In genomic region chr2:172826522-172826921, GRCh38 we compare ENCODE assay signal across 25 cellular contexts.
"Had no signal": no experiment of that assay in that cellular context is flagged by ENCODE, and none has a peak within 500 bp of the region (broad histone marks: within the 10 kb centered on the region; RNA-seq: fewer than 3 reads in every experiment).

No MANE protein-coding gene starts in this region.

- H3K4me2 ChIP-seq: PC-9 had no signal

- H3K9me3 ChIP-seq: MG63 had no signal

- ATAC-seq: activated CD8-positive, alpha-beta memory T cell treated with anti-CD3 and anti-CD28 coated beads, Interleukin-2, amount 10 ng/mL, durations not matched to agents 7 days and 5 days; activated naive CD8-positive, alpha-beta T cell treated with anti-CD3 and anti-CD28 coated beads, Interleukin-2, amount 50 U/mL, for 24 hours; T-cell had no signal

- H3K4me3 ChIP-seq: MG63, PC-9, SK-N-MC had no signal

- H3K27ac ChIP-seq: PC-9, SK-N-MC had no signal

- H3K27me3 ChIP-seq: MG63 had no signal

- DNase-seq: activated B cell treated with CpG ODN at 0.5 μM for 24 hours; activated CD4-positive, alpha-beta T cell treated with anti-CD3 and anti-CD28 coated beads for 1 hour; activated CD4-positive, alpha-beta T cell treated with anti-CD3 and anti-CD28 coated beads, Interleukin-2, amount 10 ng/mL, durations not matched to agents 24 days and 14 days; activated CD4-positive, alpha-beta T cell treated with anti-CD3 and anti-CD28 coated beads, Interleukin-2, amount 50 U/mL, for 48 hours; activated CD8-positive, alpha-beta memory T cell treated with anti-CD3 and anti-CD28 coated beads, Interleukin-2, amount 10 ng/mL, durations not matched to agents 7 days and 5 days; activated effector memory CD4-positive, alpha-beta T cell treated with Interleukin-2 at 50 U/mL for 16 hours; activated naive CD4-positive, alpha-beta T cell; activated naive CD8-positive, alpha-beta T cell treated with anti-CD3 and anti-CD28 coated beads, Interleukin-2, amount 50 U/mL, for 24 hours; activated T-cell treated with anti-CD3 and anti-CD28 coated beads, Interleukin-2, amount 50 U/mL, for 24 hours; cerebellar nuclear complex; MG63; MV-4-11; NCI-H1092 treated with DMSO at 0.1 percent for 48 hours; NCI-H1417 treated with DMSO at 0.1 percent for 48 hours; NCI-H1694; NCI-H2029; NCI-H2107; NCI-H2171 treated with DMSO at 0.1 percent for 48 hours; NCI-H510A treated with DMSO at 0.1 percent for 48 hours; NCI-H69; PC-9; T-cell; T-helper 2 cell; T1000 had no signal

- H3K36me3 ChIP-seq: MG63 had no signal

- H2AFZ ChIP-seq: PC-9 had no signal
